ENCODE assay signal across 1 cellular context in the genomic region with DNA sequence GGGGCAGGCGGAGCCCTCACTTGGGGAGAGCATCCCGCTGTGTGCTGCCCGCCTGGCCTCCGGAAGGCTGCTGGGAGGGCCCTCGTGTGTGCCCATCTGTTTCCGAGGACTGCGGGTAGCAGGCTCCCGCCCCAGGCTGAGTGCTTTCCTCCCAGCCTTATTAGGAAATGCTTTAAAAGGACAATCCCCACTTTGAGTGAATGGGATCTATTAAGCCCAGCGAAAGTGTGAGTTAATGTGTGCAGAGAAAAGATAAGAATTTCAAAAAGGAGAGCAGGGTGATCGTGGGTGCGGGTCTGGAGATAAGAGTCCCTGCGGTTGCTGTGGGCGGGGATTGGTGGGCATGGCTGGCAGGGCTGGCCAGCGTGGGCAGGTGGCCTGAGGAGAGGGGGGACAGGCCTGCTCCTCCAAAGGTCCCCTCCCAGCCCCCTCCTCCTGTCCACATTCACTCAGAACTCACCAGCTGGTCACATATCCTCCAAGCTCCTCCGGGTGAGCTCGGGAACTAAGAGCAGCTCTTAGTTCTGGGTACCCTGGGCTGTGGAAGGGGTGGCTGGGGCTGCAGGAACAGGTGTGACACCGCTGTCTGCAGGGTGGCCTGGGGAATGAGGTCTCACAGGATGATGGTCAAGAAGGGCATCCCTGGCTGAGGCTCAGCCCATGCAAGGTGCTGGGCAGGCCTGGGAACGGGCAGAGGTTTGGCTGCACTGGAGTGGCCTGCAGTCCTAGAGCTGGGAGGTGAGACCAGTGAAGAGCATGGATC.
TF ChIP-seq lines count a peak whose summit lies in the region.

No MANE protein-coding gene starts in this region.

TF ChIP-seq in GM23338, 12 proteins besides CTCF, POLR2A, EP300 and RAD21 (continued from another document):
- TF ChIP-seq, protein P1, sequence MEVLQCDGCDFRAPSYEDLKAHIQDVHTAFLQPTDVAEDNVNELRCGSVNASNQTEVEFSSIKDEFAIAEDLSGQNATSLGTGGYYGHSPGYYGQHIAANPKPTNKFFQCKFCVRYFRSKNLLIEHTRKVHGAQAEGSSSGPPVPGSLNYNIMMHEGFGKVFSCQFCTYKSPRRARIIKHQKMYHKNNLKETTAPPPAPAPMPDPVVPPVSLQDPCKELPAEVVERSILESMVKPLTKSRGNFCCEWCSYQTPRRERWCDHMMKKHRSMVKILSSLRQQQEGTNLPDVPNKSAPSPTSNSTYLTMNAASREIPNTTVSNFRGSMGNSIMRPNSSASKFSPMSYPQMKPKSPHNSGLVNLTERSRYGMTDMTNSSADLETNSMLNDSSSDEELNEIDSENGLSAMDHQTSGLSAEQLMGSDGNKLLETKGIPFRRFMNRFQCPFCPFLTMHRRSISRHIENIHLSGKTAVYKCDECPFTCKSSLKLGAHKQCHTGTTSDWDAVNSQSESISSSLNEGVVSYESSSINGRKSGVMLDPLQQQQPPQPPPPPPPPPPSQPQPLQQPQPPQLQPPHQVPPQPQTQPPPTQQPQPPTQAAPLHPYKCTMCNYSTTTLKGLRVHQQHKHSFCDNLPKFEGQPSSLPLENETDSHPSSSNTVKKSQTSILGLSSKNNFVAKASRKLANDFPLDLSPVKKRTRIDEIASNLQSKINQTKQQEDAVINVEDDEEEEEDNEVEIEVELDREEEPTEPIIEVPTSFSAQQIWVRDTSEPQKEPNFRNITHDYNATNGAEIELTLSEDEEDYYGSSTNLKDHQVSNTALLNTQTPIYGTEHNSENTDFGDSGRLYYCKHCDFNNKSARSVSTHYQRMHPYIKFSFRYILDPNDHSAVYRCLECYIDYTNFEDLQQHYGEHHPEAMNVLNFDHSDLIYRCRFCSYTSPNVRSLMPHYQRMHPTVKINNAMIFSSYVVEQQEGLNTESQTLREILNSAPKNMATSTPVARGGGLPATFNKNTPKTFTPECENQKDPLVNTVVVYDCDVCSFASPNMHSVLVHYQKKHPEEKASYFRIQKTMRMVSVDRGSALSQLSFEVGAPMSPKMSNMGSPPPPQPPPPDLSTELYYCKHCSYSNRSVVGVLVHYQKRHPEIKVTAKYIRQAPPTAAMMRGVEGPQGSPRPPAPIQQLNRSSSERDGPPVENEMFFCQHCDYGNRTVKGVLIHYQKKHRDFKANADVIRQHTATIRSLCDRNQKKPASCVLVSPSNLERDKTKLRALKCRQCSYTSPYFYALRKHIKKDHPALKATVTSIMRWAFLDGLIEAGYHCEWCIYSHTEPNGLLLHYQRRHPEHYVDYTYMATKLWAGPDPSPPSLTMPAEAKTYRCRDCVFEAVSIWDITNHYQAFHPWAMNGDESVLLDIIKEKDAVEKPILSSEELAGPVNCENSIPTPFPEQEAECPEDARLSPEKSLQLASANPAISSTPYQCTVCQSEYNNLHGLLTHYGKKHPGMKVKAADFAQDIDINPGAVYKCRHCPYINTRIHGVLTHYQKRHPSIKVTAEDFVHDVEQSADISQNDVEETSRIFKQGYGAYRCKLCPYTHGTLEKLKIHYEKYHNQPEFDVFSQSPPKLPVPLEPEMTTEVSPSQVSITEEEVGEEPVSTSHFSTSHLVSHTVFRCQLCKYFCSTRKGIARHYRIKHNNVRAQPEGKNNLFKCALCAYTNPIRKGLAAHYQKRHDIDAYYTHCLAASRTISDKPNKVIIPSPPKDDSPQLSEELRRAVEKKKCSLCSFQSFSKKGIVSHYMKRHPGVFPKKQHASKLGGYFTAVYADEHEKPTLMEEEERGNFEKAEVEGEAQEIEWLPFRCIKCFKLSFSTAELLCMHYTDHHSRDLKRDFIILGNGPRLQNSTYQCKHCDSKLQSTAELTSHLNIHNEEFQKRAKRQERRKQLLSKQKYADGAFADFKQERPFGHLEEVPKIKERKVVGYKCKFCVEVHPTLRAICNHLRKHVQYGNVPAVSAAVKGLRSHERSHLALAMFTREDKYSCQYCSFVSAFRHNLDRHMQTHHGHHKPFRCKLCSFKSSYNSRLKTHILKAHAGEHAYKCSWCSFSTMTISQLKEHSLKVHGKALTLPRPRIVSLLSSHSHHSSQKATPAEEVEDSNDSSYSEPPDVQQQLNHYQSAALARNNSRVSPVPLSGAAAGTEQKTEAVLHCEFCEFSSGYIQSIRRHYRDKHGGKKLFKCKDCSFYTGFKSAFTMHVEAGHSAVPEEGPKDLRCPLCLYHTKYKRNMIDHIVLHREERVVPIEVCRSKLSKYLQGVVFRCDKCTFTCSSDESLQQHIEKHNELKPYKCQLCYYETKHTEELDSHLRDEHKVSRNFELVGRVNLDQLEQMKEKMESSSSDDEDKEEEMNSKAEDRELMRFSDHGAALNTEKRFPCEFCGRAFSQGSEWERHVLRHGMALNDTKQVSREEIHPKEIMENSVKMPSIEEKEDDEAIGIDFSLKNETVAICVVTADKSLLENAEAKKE (CRISPR knock-in tag; IDR thresholded peaks at IDR 0.05), result no peak
- TF ChIP-seq STAT1 (IDR thresholded peaks at IDR 0.05; ENCODE audit: unreplicated experiment) (no peak), EZH2phosphoT487 (IDR thresholded peaks at IDR 0.05; ENCODE audit: unreplicated experiment) (no peak)
TF ChIP-seq in GM23338: peak in this region for 0.
